In genomic region chr6:87274660-87275273, GRCh38 we compare ENCODE assay signal across 14 cellular contexts. TPM values are rescaled to one million over a fixed set of nuclear protein-coding genes. Genes with fewer than 3 reads are reported as not detected.
DNase-seq lines count a peak whose midpoint lies in the region; ATAC-seq, FAIRE-seq and TF ChIP-seq lines count a peak whose summit lies in the region.
"Had no signal": no experiment of that assay in that cellular context is flagged by ENCODE, and none has a peak within 500 bp of the region (broad histone marks: within the 10 kb centered on the region; RNA-seq: fewer than 3 reads in every experiment).

No MANE protein-coding gene starts in this region.

- H3K4me3 ChIP-seq in A673 (ENCODE audit: low read depth, low read length, poor library complexity, severe bottlenecking), result no peak overlapping the region
- H3K4me3 ChIP-seq in astrocyte of the cerebellum (ENCODE audit: low read depth, low read length), result no peak overlapping the region
- H3K4me3 ChIP-seq in spleen, result no peak overlapping the region
- H3K4me3 ChIP-seq: tibial nerve had no signal

- FAIRE-seq in GM12891 (lab: Jason Lieb, UNC), result no peak

- DNase-seq in A673 (ENCODE audit: low spot score), result peak; percentile 11
- DNase-seq in GM04503 (ENCODE audit: low read depth), result peak; percentile 43
- peak; percentile 64 for DNase-seq in astrocyte of the cerebellum (ENCODE audit: low read depth)
- DNase-seq in left ventricle myocardium superior, result no peak
- no peak for DNase-seq in spleen
- no peak for DNase-seq in NCI-H2029 treated with DMSO at 0.1 percent for 48 hours (lab: John Stamatoyannopoulos, UW)
- DNase-seq in GM12891 (ENCODE audit: insufficient read length, low spot score), result no peak
- DNase-seq in NCI-H82 (lab: John Stamatoyannopoulos, UW), result no peak
- DNase-seq: activated T-cell treated with anti-CD3 and anti-CD28 coated beads for 4 hours, GOT3, mesendoderm, NCI-H2081 had no signal

- TF ChIP-seq CTCF in A673 (conservative IDR thresholded peaks at IDR 0.05; ENCODE audit: low read depth, low read length), result no peak
- TF ChIP-seq CTCF in astrocyte of the cerebellum (IDR thresholded peaks at IDR 0.05; ENCODE audit: low read depth, low read length, missing control alignments), result no peak
- no peak for TF ChIP-seq CTCF in spleen (IDR thresholded peaks at IDR 0.05 in 8 of 11, conservative IDR thresholded peaks at IDR 0.05 in 3 of 11)

- TF ChIP-seq POLR2A in spleen (IDR thresholded peaks at IDR 0.05), result no peak
- TF ChIP-seq POLR2A in GM12891 (IDR thresholded peaks at IDR 0.05; ENCODE audit: low read depth, low read length), result no peak; the same call in 1 of the 2 replicates

- 94 to 97% (median 95%) methylated on average over 7 of the region's 7 CpGs for WGBS in spleen, 5 donors

- CTCF ChIA-PET in A673 (lab: Charles Lee), result no interaction called here

- POLR2A ChIA-PET in A673 (lab: Charles Lee; ENCODE audit: low non-redundant PET), result no interaction called here

- intact Hi-C loops in A673 (cut with micrococcal nuclease; ENCODE audit: unreplicated experiment), result loop anchor here (10.0 kb wide), 1 partner anchor 140 kb away; no protein-coding TSS in a partner anchor
- intact Hi-C loops in left ventricle myocardium superior (cut with micrococcal nuclease), result no loop called here
- intact Hi-C loops in spleen (cut with DNase I; ENCODE audit: low total_unique reads), result no loop called here

- H3K27me3 ChIP-seq in A673 (replicated peaks; ENCODE audit: insufficient read depth, low read depth, low read length, poor library complexity) (peaks cover 5% of the 10 kb centered on the region), spleen (replicated peaks in 1 of 7) (no peaks in the 10 kb centered on the region)
- H3K27me3 ChIP-seq: tibial nerve had no signal

- peak; percentile 48 for ATAC-seq in left ventricle myocardium superior

- no TSS peak for BruUV-seq in A673 (replicated peaks; lab: Mats Ljungman, UMichigan)

- no peaks in the 10 kb centered on the region for H3K36me3 ChIP-seq in A673 (ENCODE audit: insufficient read depth, low read length, poor library complexity, severe bottlenecking)
- H3K36me3 ChIP-seq in spleen, result no peaks in the 10 kb centered on the region
- H3K36me3 ChIP-seq: tibial nerve had no signal

- H3K4me1 ChIP-seq in A673 (ENCODE audit: insufficient read depth, low read length, poor library complexity, severe bottlenecking), result no peaks in the 10 kb centered on the region
- H3K4me1 ChIP-seq in spleen, result no peaks in the 10 kb centered on the region
- H3K4me1 ChIP-seq: tibial nerve had no signal

- in situ Hi-C loops in astrocyte of the cerebellum (cut with HindIII; ENCODE audit: low sequenced_read_pairs), result no loop called here

- H3K9me3 ChIP-seq in A673 (ENCODE audit: low read depth, low read length, poor library complexity, severe bottlenecking) (no peaks in the 10 kb centered on the region), spleen (no peaks in the 10 kb centered on the region)
- H3K9me3 ChIP-seq: tibial nerve had no signal

- H3K27ac ChIP-seq in A673 (ENCODE audit: low read depth, low read length, poor library complexity, severe bottlenecking), result no peak overlapping the region
- H3K27ac ChIP-seq in spleen, result no peak overlapping the region
- H3K27ac ChIP-seq: tibial nerve had no signal

TF ChIP-seq in GM12891, 5 proteins besides CTCF, POLR2A, EP300 and RAD21:
- TF ChIP-seq PAX5 (IDR thresholded peaks at IDR 0.05; ENCODE audit: insufficient read depth, low read length, severe bottlenecking), result no peak
- no peak for TF ChIP-seq SPI1 (IDR thresholded peaks at IDR 0.05; ENCODE audit: low read depth, low read length)
- no peak for TF ChIP-seq POLR2AphosphoS5 (IDR thresholded peaks at IDR 0.05; ENCODE audit: low read depth, low read length)
TF ChIP-seq in GM12891: peak in this region for 0.

RNA-seq across cellular contexts. Expression of gene SMIM8, which starts 47.6 kb away (rescaled TPM):
- total RNA-seq in A673 (2021) (13.6 and 18.8 TPM in 2 replicates), left ventricle myocardium superior (13.7 TPM), spleen (10 to 100 TPM; 11.1 to 18.6 (median 12.4) TPM)
- 1 to 10 TPM; 4.2 to 6.8 (median 6.0) TPM for polyA plus RNA-seq in spleen
- polyA plus RNA-seq in GM12891 (2012; ENCODE audit: low read depth, missing spikeins), result 5.2 TPM

RNA-seq across cellular contexts. Expression of gene GJB7, which starts 54.3 kb away (rescaled TPM):
- total RNA-seq in A673 (2021), result not detected in 2 replicates
- total RNA-seq in left ventricle myocardium superior, result not detected
- not detected for total RNA-seq in spleen
- not detected for polyA plus RNA-seq in spleen
- polyA plus RNA-seq in GM12891 (2012; ENCODE audit: low read depth, missing spikeins), result not detected
- total RNA-seq: tibial nerve had no signal
- polyA plus RNA-seq: CD14-positive monocyte had no signal

Comparison
In these comparisons a context has a peak if more than half of its experiments do, and no peak if none do; other contexts are left out.
1. DNase-seq: peak in A673 (single experiment), GM04503 (single experiment) and astrocyte of the cerebellum (single experiment); none in left ventricle myocardium superior (single experiment), spleen (single experiment), NCI-H2029 treated with DMSO at 0.1 percent for 48 hours (single experiment), GM12891 (single experiment) and NCI-H82 (single experiment).